Comparison of ENCODE assay signal across 8 cellular contexts in genomic region chr21:36124395-36124794, GRCh38. TPM values are rescaled to one million over a fixed set of nuclear protein-coding genes. Genes with fewer than 3 reads are reported as not detected.
"Had no signal": no experiment of that assay in that cellular context is flagged by ENCODE, and none has a peak within 500 bp of the region (broad histone marks: within the 10 kb centered on the region; RNA-seq: fewer than 3 reads in every experiment).

No MANE protein-coding gene starts in this region.

- DNase-seq: GM23248, GOT3, H7, IMR-90 had no signal

- H3K27ac ChIP-seq: GM23248 had no signal

- ATAC-seq: HCT116, K562 had no signal

- H3K36me3 ChIP-seq: HAP-1 had no signal

- H3K9me3 ChIP-seq: HAP-1 had no signal

- H3K4me3 ChIP-seq: GM23248, HAP-1, K562 had no signal

- H3K4me1 ChIP-seq: HAP-1 had no signal

- H3K9ac ChIP-seq: GM23248 had no signal

RNA-seq across cellular contexts. Expression of gene CBR3, which starts 10.5 kb away (rescaled TPM):
- total RNA-seq: HT-29, K562 had no signal
- polyA plus RNA-seq: K562 had no signal
